In genomic region chr19:39474139-39474620, GRCh38 we compare ENCODE assay signal across 8 cellular contexts. TPM values are rescaled to one million over a fixed set of nuclear protein-coding genes. Genes with fewer than 3 reads are reported as not detected.
DNase-seq lines count a peak whose midpoint lies in the region; ATAC-seq and TF ChIP-seq lines count a peak whose summit lies in the region.

No MANE protein-coding gene starts in this region.

- TF ChIP-seq POLR2A in vagina (IDR thresholded peaks at IDR 0.05): no peak

- no peaks in the 10 kb centered on the region for H3K79me2 ChIP-seq in parathyroid adenoma

- H3K4me1 ChIP-seq in Panc1 (ENCODE audit: control insufficient read depth, insufficient read depth, low read length) (no peaks in the 10 kb centered on the region), parathyroid adenoma (no peaks in the 10 kb centered on the region), vagina (no peaks in the 10 kb centered on the region)

- POLR2A ChIA-PET in Panc1 (lab: Charles Lee): interaction anchor here (0.5 to 3.5 kb wide), 10 partner anchors 15 to 577 kb away, joined by 4 to 36 read pairs (median 6); partner anchors contain the start of genes EID2B and RPS16

- H3K36me3 Mint-ChIP-seq in activated T-helper 2 cell treated with anti-CD3 and anti-CD28 coated beads, Interferon-gamma antibody, Interleukin-2, Interleukin-4, amounts not matched to agents 10 μg/mL and 5 μg/mL and 100 μg/mL, durations not matched to agents 14 hours and 24 hours and 36 hours (ENCODE audit: low read depth): peaks cover 75% of the 10 kb centered on the region

- H3K9me3 Mint-ChIP-seq in activated T-helper 2 cell treated with anti-CD3 and anti-CD28 coated beads, Interferon-gamma antibody, Interleukin-2, Interleukin-4, amounts not matched to agents 10 μg/mL and 5 μg/mL and 100 μg/mL, durations not matched to agents 14 hours and 24 hours and 36 hours: no peaks in the 10 kb centered on the region

- TF ChIP-seq CTCF in 22Rv1 (IDR thresholded peaks at IDR 0.05) (peak; percentile 95), GM13976 (IDR thresholded peaks at IDR 0.05; ENCODE audit: borderline replicate concordance, control extremely low read depth, extremely low read depth, insufficient read depth, missing control alignments) (peak; percentile 76), Panc1 (IDR thresholded peaks at IDR 0.05) (no peak), foreskin fibroblast (IDR thresholded peaks at IDR 0.05; ENCODE audit: low read depth, low read length) (peak; percentile 88), parathyroid adenoma (IDR thresholded peaks at IDR 0.05) (peak; percentile 84), vagina (IDR thresholded peaks at IDR 0.05) (peak; percentile 37 to 56 (median 54))

- H3K9ac ChIP-seq in parathyroid adenoma: no peak overlapping the region

- H3K27ac ChIP-seq in 22Rv1 (no peak overlapping the region), Panc1 (ENCODE audit: low read length) (no peak overlapping the region), parathyroid adenoma (peak overlapping the region; percentile 4), vagina (no peak overlapping the region)

- H3K36me3 ChIP-seq in Panc1 (ENCODE audit: control insufficient read depth, insufficient read depth, low read length) (peaks cover 75% of the 10 kb centered on the region), parathyroid adenoma (ENCODE audit: control insufficient read depth, insufficient read depth, low read length) (no peaks in the 10 kb centered on the region), vagina (peaks cover 4 to 76% of the 10 kb centered on the region in 2 donors)

- BruUV-seq in Panc1 (replicated peaks; lab: Mats Ljungman, UMichigan): no TSS peak

- in situ Hi-C loops in GM13976 (cut with MboI; ENCODE audit: low sequenced_read_pairs, unreplicated experiment): no loop called here
- in situ Hi-C loops in Panc1 (cut with HindIII; ENCODE audit: low pct_unique_long_range_greater_than_20kb, low sequenced_read_pairs): no loop called here

- CTCF ChIA-PET in Panc1 (lab: Charles Lee): interaction anchor here (0.6 to 3.9 kb wide), 55 partner anchors 10 to 802 kb away, joined by 3 to 134 read pairs (median 9); partner anchors contain the start of genes DLL3, EID2, EID2B and MED29

- ATAC-seq in Panc1: peak; percentile 75
- ATAC-seq in HG03139 (IDR thresholded peaks at IDR 0.05; ENCODE audit: unreplicated experiment): no peak

- H3K9me3 ChIP-seq in Panc1 (ENCODE audit: control insufficient read depth, insufficient read depth, low read depth, low read length) (no peaks in the 10 kb centered on the region), parathyroid adenoma (ENCODE audit: control insufficient read depth, low read length) (no peaks in the 10 kb centered on the region), vagina (no peaks in the 10 kb centered on the region)

- H3K27me3 Mint-ChIP-seq in activated T-helper 2 cell treated with anti-CD3 and anti-CD28 coated beads, Interferon-gamma antibody, Interleukin-2, Interleukin-4, amounts not matched to agents 10 μg/mL and 5 μg/mL and 100 μg/mL, durations not matched to agents 14 hours and 24 hours and 36 hours (ENCODE audit: low read depth): no peaks in the 10 kb centered on the region

- H3K4me3 Mint-ChIP-seq in activated T-helper 2 cell treated with anti-CD3 and anti-CD28 coated beads, Interferon-gamma antibody, Interleukin-2, Interleukin-4, amounts not matched to agents 10 μg/mL and 5 μg/mL and 100 μg/mL, durations not matched to agents 14 hours and 24 hours and 36 hours (ENCODE audit: low read depth): no peak overlapping the region

- H2AFZ ChIP-seq in parathyroid adenoma: no peak overlapping the region

- H3K4me1 Mint-ChIP-seq in activated T-helper 2 cell treated with anti-CD3 and anti-CD28 coated beads, Interferon-gamma antibody, Interleukin-2, Interleukin-4, amounts not matched to agents 10 μg/mL and 5 μg/mL and 100 μg/mL, durations not matched to agents 14 hours and 24 hours and 36 hours (ENCODE audit: low read depth): peaks cover 13% of the 10 kb centered on the region

- no peak overlapping the region for H3K4me2 ChIP-seq in parathyroid adenoma (ENCODE audit: low read length)

- H3K27me3 ChIP-seq in Panc1 (ENCODE audit: control insufficient read depth, insufficient read depth, low read length): no peaks in the 10 kb centered on the region
- H3K27me3 ChIP-seq in parathyroid adenoma (ENCODE audit: control insufficient read depth, insufficient read depth, low read length): no peaks in the 10 kb centered on the region
- H3K27me3 ChIP-seq in vagina: no peaks in the 10 kb centered on the region

- intact Hi-C loops in Panc1 (cut with micrococcal nuclease; ENCODE audit: unreplicated experiment): loop anchor here (1.0 kb wide), 1 partner anchor 58 kb away; the partner anchor contains the start of gene EID2B
- intact Hi-C loops in activated T-helper 2 cell treated with anti-CD3 and anti-CD28 coated beads, Interferon-gamma antibody, Interleukin-2, Interleukin-4, amounts not matched to agents 10 μg/mL and 5 μg/mL and 100 μg/mL, durations not matched to agents 14 hours and 24 hours and 36 hours (cut with micrococcal nuclease): loop anchor here (1.0 kb wide), 1 partner anchor 58 kb away; the partner anchor contains the start of gene EID2B
- intact Hi-C loops in vagina (cut with DNase I): loop anchor here (10.0 kb wide), 1 partner anchor 349 kb away; the partner anchor contains the start of gene PAK4

- H3K27ac Mint-ChIP-seq in activated T-helper 2 cell treated with anti-CD3 and anti-CD28 coated beads, Interferon-gamma antibody, Interleukin-2, Interleukin-4, amounts not matched to agents 10 μg/mL and 5 μg/mL and 100 μg/mL, durations not matched to agents 14 hours and 24 hours and 36 hours: no peak overlapping the region

- DNase-seq in GM13976 (ENCODE audit: low spot score) (peak; percentile 79), Panc1 (ENCODE audit: low read depth, low spot score) (no peak), foreskin fibroblast (peak in 1 of 2 donors; percentile 55), vagina (ENCODE audit: extremely low spot score in 2 of 2) (no peak)
- peak; percentile 57 for DNase-seq in activated T-helper 2 cell treated with anti-CD3 and anti-CD28 coated beads, Interferon-gamma antibody, Interleukin-2, Interleukin-4, amounts not matched to agents 10 μg/mL and 5 μg/mL and 100 μg/mL, durations not matched to agents 14 hours and 24 hours and 36 hours (ENCODE audit: low spot score)

- H3K4me3 ChIP-seq in Panc1 (ENCODE audit: low read depth in 2 of 2, low read length in 2 of 2) (no peak overlapping the region), foreskin fibroblast (ENCODE audit: low read depth in 1 of 2, low read length in 2 of 2) (no peak overlapping the region), parathyroid adenoma (ENCODE audit: low read depth, low read length) (no peak overlapping the region), vagina (no peak overlapping the region)

RNA-seq across cellular contexts. Expression of gene TIMM50, which starts 6.5 kb away (rescaled TPM):
- total RNA-seq in Panc1 (2021; ENCODE audit: unreplicated experiment) (1,837 TPM), vagina (65.3 TPM)
- polyA plus RNA-seq in Panc1 (2012; ENCODE audit: insufficient read length): 1,800 TPM
- total RNA-seq in activated T-helper 2 cell treated with anti-CD3 and anti-CD28 coated beads, Interferon-gamma antibody, Interleukin-2, Interleukin-4, amounts not matched to agents 10 μg/mL and 5 μg/mL and 100 μg/mL, durations not matched to agents 14 hours and 24 hours and 36 hours: 110 and 115 TPM in 2 replicates

RNA-seq across cellular contexts. Expression of gene DLL3, which starts 24.6 kb away (rescaled TPM):
- total RNA-seq in Panc1 (2021; ENCODE audit: unreplicated experiment): 76.9 TPM
- polyA plus RNA-seq in Panc1 (2012; ENCODE audit: insufficient read length): 106 TPM
- 1.6 and 1.8 TPM in 2 replicates for total RNA-seq in activated T-helper 2 cell treated with anti-CD3 and anti-CD28 coated beads, Interferon-gamma antibody, Interleukin-2, Interleukin-4, amounts not matched to agents 10 μg/mL and 5 μg/mL and 100 μg/mL, durations not matched to agents 14 hours and 24 hours and 36 hours
- not detected for total RNA-seq in vagina

RNA-seq across cellular contexts. Expression of gene SUPT5H, which starts 28.8 kb away (rescaled TPM):
- 1,614 TPM for total RNA-seq in Panc1 (2021; ENCODE audit: unreplicated experiment)
- polyA plus RNA-seq in Panc1 (2012; ENCODE audit: insufficient read length): 1,718 TPM
- total RNA-seq in activated T-helper 2 cell treated with anti-CD3 and anti-CD28 coated beads, Interferon-gamma antibody, Interleukin-2, Interleukin-4, amounts not matched to agents 10 μg/mL and 5 μg/mL and 100 μg/mL, durations not matched to agents 14 hours and 24 hours and 36 hours: 163 and 169 TPM in 2 replicates
- 113 TPM for total RNA-seq in vagina

RNA-seq across cellular contexts. Expression of gene RPS16, which starts 38.4 kb away (rescaled TPM):
- total RNA-seq in Panc1 (2021; ENCODE audit: unreplicated experiment): 27,832 TPM
- polyA plus RNA-seq in Panc1 (2012; ENCODE audit: insufficient read length): 38,578 TPM
- total RNA-seq in activated T-helper 2 cell treated with anti-CD3 and anti-CD28 coated beads, Interferon-gamma antibody, Interleukin-2, Interleukin-4, amounts not matched to agents 10 μg/mL and 5 μg/mL and 100 μg/mL, durations not matched to agents 14 hours and 24 hours and 36 hours: 2,627 and 2,674 TPM in 2 replicates
- 3,724 TPM for total RNA-seq in vagina

RNA-seq across cellular contexts. Expression of gene SELENOV, which starts 40.8 kb away (rescaled TPM):
- 0.80 TPM for total RNA-seq in Panc1 (2021; ENCODE audit: unreplicated experiment)
- polyA plus RNA-seq in Panc1 (2012; ENCODE audit: insufficient read length): 0.65 TPM
- not detected in 2 replicates for total RNA-seq in activated T-helper 2 cell treated with anti-CD3 and anti-CD28 coated beads, Interferon-gamma antibody, Interleukin-2, Interleukin-4, amounts not matched to agents 10 μg/mL and 5 μg/mL and 100 μg/mL, durations not matched to agents 14 hours and 24 hours and 36 hours
- total RNA-seq in vagina: not detected

Comparison
In these comparisons a context has a peak if more than half of its experiments do, and no peak if none do; other contexts are left out.
1. DNase-seq: peak in GM13976 (single experiment) and activated T-helper 2 cell treated with anti-CD3 and anti-CD28 coated beads, Interferon-gamma antibody, Interleukin-2, Interleukin-4, amounts not matched to agents 10 μg/mL and 5 μg/mL and 100 μg/mL, durations not matched to agents 14 hours and 24 hours and 36 hours (single experiment); none in Panc1 (single experiment) and vagina (0 of 2).
2. RNA of gene TIMM50, which starts 6.5 kb away (total RNA-seq): 1,837 TPM in Panc1 (single experiment); 110 to 115 TPM in activated T-helper 2 cell treated with anti-CD3 and anti-CD28 coated beads, Interferon-gamma antibody, Interleukin-2, Interleukin-4, amounts not matched to agents 10 μg/mL and 5 μg/mL and 100 μg/mL, durations not matched to agents 14 hours and 24 hours and 36 hours and 65.3 TPM in vagina (single experiment); every median in the first group is over 10 times any median in the second.
3. RNA of gene DLL3, which starts 24.6 kb away (total RNA-seq): 76.9 TPM in Panc1 (single experiment); 1.6 to 1.8 TPM in activated T-helper 2 cell treated with anti-CD3 and anti-CD28 coated beads, Interferon-gamma antibody, Interleukin-2, Interleukin-4, amounts not matched to agents 10 μg/mL and 5 μg/mL and 100 μg/mL, durations not matched to agents 14 hours and 24 hours and 36 hours and not detected in vagina (single experiment); every median in the first group is over 10 times any median in the second.